Comparison of ENCODE assay signal across 17 cellular contexts in the genomic region with DNA sequence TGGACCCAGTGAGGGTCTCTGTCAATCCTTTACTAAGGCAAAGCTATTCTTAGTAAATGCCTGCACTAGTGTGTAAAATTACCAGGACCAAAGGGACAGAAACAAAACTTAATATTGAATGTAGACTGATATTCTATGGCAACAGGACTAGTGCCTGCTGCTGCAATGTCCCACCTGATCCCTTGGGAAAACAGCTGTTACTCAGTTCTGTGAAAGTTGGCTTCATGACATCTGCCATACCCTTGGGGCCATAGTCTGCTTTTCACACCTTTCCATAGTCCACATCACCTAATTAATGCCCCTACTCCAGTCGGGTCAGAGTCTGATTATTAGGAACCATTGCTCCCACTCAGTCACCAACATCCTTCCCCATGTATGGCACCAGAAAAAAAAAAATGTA.
A peak's percentile ranks its signal among the peaks of the same experiment; 100 is the strongest.
DNase-seq lines count a peak whose midpoint lies in the region; ATAC-seq lines count a peak whose summit lies in the region.
"Had no signal": no experiment of that assay in that cellular context is flagged by ENCODE, and none has a peak within 500 bp of the region (broad histone marks: within the 10 kb centered on the region; RNA-seq: fewer than 3 reads in every experiment).

No MANE protein-coding gene starts in this region.

- no peaks in the 10 kb centered on the region for H3K27me3 ChIP-seq in HAP-1 (ENCODE audit: low read depth)
- H3K27me3 ChIP-seq: BE2C had no signal

- DNase-seq in NCI-H2171 (lab: John Stamatoyannopoulos, UW) (peak; percentile 92), NCI-H524 (lab: John Stamatoyannopoulos, UW) (peak; percentile 80 to 91), NCI-H82 treated with DMSO at 0.1 percent for 48 hours (lab: John Stamatoyannopoulos, UW; ENCODE audit: unreplicated experiment) (peak; percentile 25), HAP-1 (ENCODE audit: low spot score in 2 of 2) (no peak), NOMO-1 treated with dmso at 0.1 percent for 144 hours (lab: John Stamatoyannopoulos, UW; ENCODE audit: unreplicated experiment) (no peak)
- DNase-seq: ACHN; BE2C; C1 segment of cervical spinal cord; CD4-positive, CD25-positive, alpha-beta regulatory T cell; CD8-positive, alpha-beta memory T cell; COR-L47; DMS53; GOT3; H7; KBM-7 had no signal

- peaks cover 34% of the 10 kb centered on the region for H3K36me3 ChIP-seq in HAP-1 (replicated peaks)

- peaks cover 7% of the 10 kb centered on the region for H3K9me3 ChIP-seq in HAP-1
- H3K9me3 ChIP-seq: BE2C had no signal

- in situ Hi-C loops in HAP-1 (cut with MboI; ENCODE audit: low sequenced_read_pairs) = no loop called here

- H3K4me3 ChIP-seq in HAP-1 = no peak overlapping the region

- ATAC-seq in GM21367 (IDR thresholded peaks at IDR 0.05; ENCODE audit: unreplicated experiment) = no peak
- ATAC-seq: HepG2 had no signal

- peaks cover 12% of the 10 kb centered on the region for H3K4me1 ChIP-seq in HAP-1
- H3K4me1 ChIP-seq: BE2C had no signal

Comparison
In these comparisons a context has a peak if more than half of its experiments do, and no peak if none do; other contexts are left out.
1. DNase-seq: peak in NCI-H2171 (single experiment), NCI-H524 (2 of 2) and NCI-H82 treated with DMSO at 0.1 percent for 48 hours (single experiment); none in HAP-1 (0 of 2) and NOMO-1 treated with dmso at 0.1 percent for 144 hours (single experiment).